ENCODE assay signal across 1 cellular context in the genomic region with DNA sequence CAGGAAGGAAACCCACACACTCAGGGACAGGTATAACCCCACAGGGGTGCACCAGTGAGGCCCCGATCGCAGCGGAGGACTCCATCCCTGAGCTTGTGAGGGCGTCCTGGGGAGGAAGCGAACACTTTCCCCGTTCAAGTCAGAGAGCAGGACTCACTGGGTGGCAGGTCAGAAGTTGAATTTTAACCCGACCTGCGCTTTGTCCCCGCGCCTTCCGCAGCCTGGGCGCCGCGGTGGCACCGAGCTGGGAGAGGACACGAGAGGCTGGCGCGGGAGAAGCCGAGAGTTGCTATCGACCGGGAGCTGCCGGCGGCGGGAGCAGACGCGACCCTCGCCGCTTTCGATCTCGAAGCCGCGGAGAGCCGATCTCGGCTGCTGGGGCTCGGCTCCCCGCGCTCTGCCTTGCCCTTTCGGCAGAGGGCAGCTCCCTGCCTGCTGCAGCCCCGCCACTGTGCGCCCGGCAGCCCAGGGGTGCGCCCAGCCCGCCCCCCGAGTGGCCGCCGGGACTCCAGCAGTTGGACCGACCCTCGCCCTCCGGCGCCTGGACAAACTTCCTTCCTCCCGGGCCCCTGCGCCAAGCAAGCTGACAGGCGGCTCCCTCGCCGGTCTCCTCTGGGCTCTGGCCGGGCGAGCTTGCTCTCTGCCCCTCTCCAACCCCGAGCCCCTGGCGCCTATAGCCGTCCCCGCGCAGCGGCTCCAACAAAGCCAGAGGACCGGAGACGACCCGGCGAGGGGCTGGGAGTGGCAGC.
TF ChIP-seq lines count a peak whose summit lies in the region.

No MANE protein-coding gene starts in this region.

TF ChIP-seq in HepG2, 621 proteins besides CTCF, POLR2A, EP300 and RAD21 (continued from another document and continues in another):
- TF ChIP-seq, protein P1, sequence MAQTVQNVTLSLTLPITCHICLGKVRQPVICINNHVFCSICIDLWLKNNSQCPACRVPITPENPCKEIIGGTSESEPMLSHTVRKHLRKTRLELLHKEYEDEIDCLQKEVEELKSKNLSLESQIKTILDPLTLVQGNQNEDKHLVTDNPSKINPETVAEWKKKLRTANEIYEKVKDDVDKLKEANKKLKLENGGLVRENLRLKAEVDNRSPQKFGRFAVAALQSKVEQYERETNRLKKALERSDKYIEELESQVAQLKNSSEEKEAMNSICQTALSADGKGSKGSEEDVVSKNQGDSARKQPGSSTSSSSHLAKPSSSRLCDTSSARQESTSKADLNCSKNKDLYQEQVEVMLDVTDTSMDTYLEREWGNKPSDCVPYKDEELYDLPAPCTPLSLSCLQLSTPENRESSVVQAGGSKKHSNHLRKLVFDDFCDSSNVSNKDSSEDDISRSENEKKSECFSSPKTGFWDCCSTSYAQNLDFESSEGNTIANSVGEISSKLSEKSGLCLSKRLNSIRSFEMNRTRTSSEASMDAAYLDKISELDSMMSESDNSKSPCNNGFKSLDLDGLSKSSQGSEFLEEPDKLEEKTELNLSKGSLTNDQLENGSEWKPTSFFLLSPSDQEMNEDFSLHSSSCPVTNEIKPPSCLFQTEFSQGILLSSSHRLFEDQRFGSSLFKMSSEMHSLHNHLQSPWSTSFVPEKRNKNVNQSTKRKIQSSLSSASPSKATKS (CRISPR knock-in tag; IDR thresholded peaks at IDR 0.05): no peak
- TF ChIP-seq ZC3H13 (CRISPR knock-in tag; IDR thresholded peaks at IDR 0.05) (peak; percentile 59), KDM3A (CRISPR knock-in tag; IDR thresholded peaks at IDR 0.05; ENCODE audit: low read depth) (peak; percentile 87; the same call in 1 of the 2 replicates), ZNF792 (CRISPR knock-in tag; IDR thresholded peaks at IDR 0.05) (peak; percentile 75), NFATC3 (CRISPR knock-in tag; IDR thresholded peaks at IDR 0.05) (no peak), AGO2 (optimal IDR thresholded peaks at IDR 0.05; ENCODE audit: low read depth, low read length) (peak; percentile 94), ZNF589 (CRISPR knock-in tag; conservative IDR thresholded peaks at IDR 0.05) (peak; percentile 81; the same call in 1 of the 2 replicates), ZNF235 (CRISPR knock-in tag; IDR thresholded peaks at IDR 0.05; ENCODE audit: borderline replicate concordance) (no peak), GFI1 (CRISPR knock-in tag; IDR thresholded peaks at IDR 0.05; ENCODE audit: borderline replicate concordance) (peak; percentile 21), MXD4 (CRISPR knock-in tag; IDR thresholded peaks at IDR 0.05) (no peak), NBN (conservative IDR thresholded peaks at IDR 0.05) (no peak), CEBPB (IDR thresholded peaks at IDR 0.05; ENCODE audit: borderline replicate concordance, low read depth, low read length) (no peak), HMG20B (CRISPR knock-in tag; conservative IDR thresholded peaks at IDR 0.05) (no peak), ZNF563 (CRISPR knock-in tag; IDR thresholded peaks at IDR 0.05) (peak; percentile 87), SOX6 (IDR thresholded peaks at IDR 0.05) (no peak), SOX6 (CRISPR knock-in tag; IDR thresholded peaks at IDR 0.05) (peak; percentile 67), ZNF83 (CRISPR knock-in tag; IDR thresholded peaks at IDR 0.05; ENCODE audit: borderline replicate concordance) (no peak), ZNF616 (CRISPR knock-in tag; IDR thresholded peaks at IDR 0.05; ENCODE audit: low read depth) (no peak), PCBP2 (optimal IDR thresholded peaks at IDR 0.05; ENCODE audit: low read depth, low read length, poor library complexity, severe bottlenecking) (no peak), ZNF253 (CRISPR knock-in tag; IDR thresholded peaks at IDR 0.05; ENCODE audit: borderline replicate concordance) (no peak)
- TF ChIP-seq, protein P2, sequence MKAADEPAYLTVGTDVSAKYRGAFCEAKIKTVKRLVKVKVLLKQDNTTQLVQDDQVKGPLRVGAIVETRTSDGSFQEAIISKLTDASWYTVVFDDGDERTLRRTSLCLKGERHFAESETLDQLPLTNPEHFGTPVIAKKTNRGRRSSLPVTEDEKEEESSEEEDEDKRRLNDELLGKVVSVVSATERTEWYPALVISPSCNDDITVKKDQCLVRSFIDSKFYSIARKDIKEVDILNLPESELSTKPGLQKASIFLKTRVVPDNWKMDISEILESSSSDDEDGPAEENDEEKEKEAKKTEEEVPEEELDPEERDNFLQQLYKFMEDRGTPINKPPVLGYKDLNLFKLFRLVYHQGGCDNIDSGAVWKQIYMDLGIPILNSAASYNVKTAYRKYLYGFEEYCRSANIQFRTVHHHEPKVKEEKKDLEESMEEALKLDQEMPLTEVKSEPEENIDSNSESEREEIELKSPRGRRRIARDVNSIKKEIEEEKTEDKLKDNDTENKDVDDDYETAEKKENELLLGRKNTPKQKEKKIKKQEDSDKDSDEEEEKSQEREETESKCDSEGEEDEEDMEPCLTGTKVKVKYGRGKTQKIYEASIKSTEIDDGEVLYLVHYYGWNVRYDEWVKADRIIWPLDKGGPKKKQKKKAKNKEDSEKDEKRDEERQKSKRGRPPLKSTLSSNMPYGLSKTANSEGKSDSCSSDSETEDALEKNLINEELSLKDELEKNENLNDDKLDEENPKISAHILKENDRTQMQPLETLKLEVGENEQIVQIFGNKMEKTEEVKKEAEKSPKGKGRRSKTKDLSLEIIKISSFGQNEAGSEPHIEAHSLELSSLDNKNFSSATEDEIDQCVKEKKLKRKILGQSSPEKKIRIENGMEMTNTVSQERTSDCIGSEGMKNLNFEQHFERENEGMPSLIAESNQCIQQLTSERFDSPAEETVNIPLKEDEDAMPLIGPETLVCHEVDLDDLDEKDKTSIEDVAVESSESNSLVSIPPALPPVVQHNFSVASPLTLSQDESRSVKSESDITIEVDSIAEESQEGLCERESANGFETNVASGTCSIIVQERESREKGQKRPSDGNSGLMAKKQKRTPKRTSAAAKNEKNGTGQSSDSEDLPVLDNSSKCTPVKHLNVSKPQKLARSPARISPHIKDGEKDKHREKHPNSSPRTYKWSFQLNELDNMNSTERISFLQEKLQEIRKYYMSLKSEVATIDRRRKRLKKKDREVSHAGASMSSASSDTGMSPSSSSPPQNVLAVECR (CRISPR knock-in tag; IDR thresholded peaks at IDR 0.05; ENCODE audit: borderline replicate concordance): peak; percentile 91
- TF ChIP-seq, protein P3, sequence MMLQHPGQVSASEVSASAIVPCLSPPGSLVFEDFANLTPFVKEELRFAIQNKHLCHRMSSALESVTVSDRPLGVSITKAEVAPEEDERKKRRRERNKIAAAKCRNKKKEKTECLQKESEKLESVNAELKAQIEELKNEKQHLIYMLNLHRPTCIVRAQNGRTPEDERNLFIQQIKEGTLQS (CRISPR knock-in tag; IDR thresholded peaks at IDR 0.05): no peak; the same call in 1 of the 2 replicates
- TF ChIP-seq, protein P4, sequence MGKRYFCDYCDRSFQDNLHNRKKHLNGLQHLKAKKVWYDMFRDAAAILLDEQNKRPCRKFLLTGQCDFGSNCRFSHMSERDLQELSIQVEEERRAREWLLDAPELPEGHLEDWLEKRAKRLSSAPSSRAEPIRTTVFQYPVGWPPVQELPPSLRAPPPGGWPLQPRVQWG (CRISPR knock-in tag; IDR thresholded peaks at IDR 0.05; ENCODE audit: borderline replicate concordance, low read depth): no peak
- TF ChIP-seq, protein P5, sequence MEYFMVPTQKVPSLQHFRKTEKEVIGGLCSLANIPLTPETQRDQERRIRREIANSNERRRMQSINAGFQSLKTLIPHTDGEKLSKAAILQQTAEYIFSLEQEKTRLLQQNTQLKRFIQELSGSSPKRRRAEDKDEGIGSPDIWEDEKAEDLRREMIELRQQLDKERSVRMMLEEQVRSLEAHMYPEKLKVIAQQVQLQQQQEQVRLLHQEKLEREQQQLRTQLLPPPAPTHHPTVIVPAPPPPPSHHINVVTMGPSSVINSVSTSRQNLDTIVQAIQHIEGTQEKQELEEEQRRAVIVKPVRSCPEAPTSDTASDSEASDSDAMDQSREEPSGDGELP (IDR thresholded peaks at IDR 0.05; ENCODE audit: borderline replicate concordance, low read depth): no peak
- TF ChIP-seq, protein P6, sequence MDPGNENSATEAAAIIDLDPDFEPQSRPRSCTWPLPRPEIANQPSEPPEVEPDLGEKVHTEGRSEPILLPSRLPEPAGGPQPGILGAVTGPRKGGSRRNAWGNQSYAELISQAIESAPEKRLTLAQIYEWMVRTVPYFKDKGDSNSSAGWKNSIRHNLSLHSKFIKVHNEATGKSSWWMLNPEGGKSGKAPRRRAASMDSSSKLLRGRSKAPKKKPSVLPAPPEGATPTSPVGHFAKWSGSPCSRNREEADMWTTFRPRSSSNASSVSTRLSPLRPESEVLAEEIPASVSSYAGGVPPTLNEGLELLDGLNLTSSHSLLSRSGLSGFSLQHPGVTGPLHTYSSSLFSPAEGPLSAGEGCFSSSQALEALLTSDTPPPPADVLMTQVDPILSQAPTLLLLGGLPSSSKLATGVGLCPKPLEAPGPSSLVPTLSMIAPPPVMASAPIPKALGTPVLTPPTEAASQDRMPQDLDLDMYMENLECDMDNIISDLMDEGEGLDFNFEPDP (CRISPR knock-in tag; conservative IDR thresholded peaks at IDR 0.05): 0 out of 2 replicates have a peak, but pooled peaks have one; percentile 92
- TF ChIP-seq, protein P7, sequence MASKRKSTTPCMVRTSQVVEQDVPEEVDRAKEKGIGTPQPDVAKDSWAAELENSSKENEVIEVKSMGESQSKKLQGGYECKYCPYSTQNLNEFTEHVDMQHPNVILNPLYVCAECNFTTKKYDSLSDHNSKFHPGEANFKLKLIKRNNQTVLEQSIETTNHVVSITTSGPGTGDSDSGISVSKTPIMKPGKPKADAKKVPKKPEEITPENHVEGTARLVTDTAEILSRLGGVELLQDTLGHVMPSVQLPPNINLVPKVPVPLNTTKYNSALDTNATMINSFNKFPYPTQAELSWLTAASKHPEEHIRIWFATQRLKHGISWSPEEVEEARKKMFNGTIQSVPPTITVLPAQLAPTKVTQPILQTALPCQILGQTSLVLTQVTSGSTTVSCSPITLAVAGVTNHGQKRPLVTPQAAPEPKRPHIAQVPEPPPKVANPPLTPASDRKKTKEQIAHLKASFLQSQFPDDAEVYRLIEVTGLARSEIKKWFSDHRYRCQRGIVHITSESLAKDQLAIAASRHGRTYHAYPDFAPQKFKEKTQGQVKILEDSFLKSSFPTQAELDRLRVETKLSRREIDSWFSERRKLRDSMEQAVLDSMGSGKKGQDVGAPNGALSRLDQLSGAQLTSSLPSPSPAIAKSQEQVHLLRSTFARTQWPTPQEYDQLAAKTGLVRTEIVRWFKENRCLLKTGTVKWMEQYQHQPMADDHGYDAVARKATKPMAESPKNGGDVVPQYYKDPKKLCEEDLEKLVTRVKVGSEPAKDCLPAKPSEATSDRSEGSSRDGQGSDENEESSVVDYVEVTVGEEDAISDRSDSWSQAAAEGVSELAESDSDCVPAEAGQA (IDR thresholded peaks at IDR 0.05; ENCODE audit: low read depth): no peak; the same call in 1 of the 2 replicates
- TF ChIP-seq, protein P7 (CRISPR knock-in tag; IDR thresholded peaks at IDR 0.05; ENCODE audit: borderline replicate concordance): no peak
- TF ChIP-seq, protein P8, sequence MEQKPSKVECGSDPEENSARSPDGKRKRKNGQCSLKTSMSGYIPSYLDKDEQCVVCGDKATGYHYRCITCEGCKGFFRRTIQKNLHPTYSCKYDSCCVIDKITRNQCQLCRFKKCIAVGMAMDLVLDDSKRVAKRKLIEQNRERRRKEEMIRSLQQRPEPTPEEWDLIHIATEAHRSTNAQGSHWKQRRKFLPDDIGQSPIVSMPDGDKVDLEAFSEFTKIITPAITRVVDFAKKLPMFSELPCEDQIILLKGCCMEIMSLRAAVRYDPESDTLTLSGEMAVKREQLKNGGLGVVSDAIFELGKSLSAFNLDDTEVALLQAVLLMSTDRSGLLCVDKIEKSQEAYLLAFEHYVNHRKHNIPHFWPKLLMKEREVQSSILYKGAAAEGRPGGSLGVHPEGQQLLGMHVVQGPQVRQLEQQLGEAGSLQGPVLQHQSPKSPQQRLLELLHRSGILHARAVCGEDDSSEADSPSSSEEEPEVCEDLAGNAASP (CRISPR knock-in tag; IDR thresholded peaks at IDR 0.05; ENCODE audit: borderline replicate concordance): no peak; the same call in 1 of the 2 replicates
- TF ChIP-seq, protein P9, sequence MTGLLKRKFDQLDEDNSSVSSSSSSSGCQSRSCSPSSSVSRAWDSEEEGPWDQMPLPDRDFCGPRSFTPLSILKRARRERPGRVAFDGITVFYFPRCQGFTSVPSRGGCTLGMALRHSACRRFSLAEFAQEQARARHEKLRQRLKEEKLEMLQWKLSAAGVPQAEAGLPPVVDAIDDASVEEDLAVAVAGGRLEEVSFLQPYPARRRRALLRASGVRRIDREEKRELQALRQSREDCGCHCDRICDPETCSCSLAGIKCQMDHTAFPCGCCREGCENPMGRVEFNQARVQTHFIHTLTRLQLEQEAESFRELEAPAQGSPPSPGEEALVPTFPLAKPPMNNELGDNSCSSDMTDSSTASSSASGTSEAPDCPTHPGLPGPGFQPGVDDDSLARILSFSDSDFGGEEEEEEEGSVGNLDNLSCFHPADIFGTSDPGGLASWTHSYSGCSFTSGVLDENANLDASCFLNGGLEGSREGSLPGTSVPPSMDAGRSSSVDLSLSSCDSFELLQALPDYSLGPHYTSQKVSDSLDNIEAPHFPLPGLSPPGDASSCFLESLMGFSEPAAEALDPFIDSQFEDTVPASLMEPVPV (CRISPR knock-in tag; IDR thresholded peaks at IDR 0.05): no peak
- TF ChIP-seq, protein P10, sequence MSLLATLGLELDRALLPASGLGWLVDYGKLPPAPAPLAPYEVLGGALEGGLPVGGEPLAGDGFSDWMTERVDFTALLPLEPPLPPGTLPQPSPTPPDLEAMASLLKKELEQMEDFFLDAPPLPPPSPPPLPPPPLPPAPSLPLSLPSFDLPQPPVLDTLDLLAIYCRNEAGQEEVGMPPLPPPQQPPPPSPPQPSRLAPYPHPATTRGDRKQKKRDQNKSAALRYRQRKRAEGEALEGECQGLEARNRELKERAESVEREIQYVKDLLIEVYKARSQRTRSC (CRISPR knock-in tag; IDR thresholded peaks at IDR 0.05; ENCODE audit: low read depth): no peak
